Comparison of ENCODE assay signal across 9 cellular contexts in genomic region chr6:163354779-163355431, GRCh38. TPM values are rescaled to one million over a fixed set of nuclear protein-coding genes. Genes with fewer than 3 reads are reported as not detected.
DNase-seq lines count a peak whose midpoint lies in the region; ATAC-seq, FAIRE-seq and TF ChIP-seq lines count a peak whose summit lies in the region.
"Had no signal": no experiment of that assay in that cellular context is flagged by ENCODE, and none has a peak within 500 bp of the region (broad histone marks: within the 10 kb centered on the region; RNA-seq: fewer than 3 reads in every experiment).

No MANE protein-coding gene starts in this region.

- H3K27me3 ChIP-seq in GM12878 (replicated peaks in 1 of 2; ENCODE audit: control insufficient read depth in 2 of 2, insufficient read depth in 2 of 2, low read length in 1 of 2) (no peaks in the 10 kb centered on the region), muscle layer of duodenum (ENCODE audit: low read depth, low read length) (no peaks in the 10 kb centered on the region)

- H3K4me3 ChIP-seq in GM12878 (no peak overlapping the region), muscle layer of duodenum (ENCODE audit: low read depth in 1 of 2, low read length in 2 of 2) (peak overlapping the region in 1 of 2 donors; percentile 19)

- no peak for TF ChIP-seq POLR2A in GM12878 (IDR thresholded peaks at IDR 0.05; ENCODE audit: low read depth, low read length)

- WGBS in GM12878 (ENCODE audit: insufficient coverage, insufficient replicate concordance, low lambda C conversion rate, missing lambda C conversion rate) = 1% methylated on average over 11 of the region's 11 CpGs

- H3K4me1 ChIP-seq in GM12878 (ENCODE audit: control insufficient read depth, insufficient read depth, low read length) (peaks cover 11% of the 10 kb centered on the region), muscle layer of duodenum (ENCODE audit: control insufficient read depth in 1 of 2, insufficient read depth in 2 of 2, low read length in 2 of 2) (peaks cover 0 to 24% of the 10 kb centered on the region in 2 donors)

- RAD21 ChIA-PET in GM12878 (lab: Charles Lee; ENCODE audit: unreplicated experiment) = no interaction called here

- no peak for TF ChIP-seq RAD21 in GM12878 (IDR thresholded peaks at IDR 0.05; ENCODE audit: insufficient read depth, low read depth, low read length)

- ATAC-seq in GM18861 (IDR thresholded peaks at IDR 0.05; ENCODE audit: unreplicated experiment) = peak; percentile 68
- ATAC-seq in HG03342 (IDR thresholded peaks at IDR 0.05; ENCODE audit: unreplicated experiment) = peak; percentile 62
- peak; percentile 70 for ATAC-seq in GM12878

- H3K36me3 ChIP-seq in GM12878 (ENCODE audit: control insufficient read depth in 2 of 2, insufficient read depth in 2 of 2, low read length in 1 of 2) (no peaks in the 10 kb centered on the region), muscle layer of duodenum (ENCODE audit: control insufficient read depth in 1 of 2, insufficient read depth in 2 of 2, low read length in 2 of 2) (no peaks in the 10 kb centered on the region)

- peak overlapping the region; percentile 69 for H3K4me2 ChIP-seq in GM12878 (ENCODE audit: control insufficient read depth, insufficient read depth)

- H2AFZ ChIP-seq in GM12878 (ENCODE audit: control insufficient read depth, low read depth, low read length) = no peak overlapping the region

- BruUV-seq in GM12878 (replicated peaks; lab: Mats Ljungman, UMichigan) = no TSS peak

- SMC1A ChIA-PET in GM12878 (lab: Charles Lee; ENCODE audit: uncharacterized antibody, unreplicated experiment) = no interaction called here

- H3K9me3 ChIP-seq in GM12878 (replicated peaks; ENCODE audit: control insufficient read depth, insufficient read depth, low read length) (no peaks in the 10 kb centered on the region), muscle layer of duodenum (ENCODE audit: control insufficient read depth in 1 of 2, low read length in 2 of 2) (no peaks in the 10 kb centered on the region)

- CTCF ChIA-PET in GM12878 (lab: Yijun Ruan, JAX) = no interaction called here

- no peaks in the 10 kb centered on the region; the same call in 1 of the 2 replicates for H4K20me1 ChIP-seq in GM12878 (ENCODE audit: control insufficient read depth, insufficient read depth)

- no peak for TF ChIP-seq CTCF in GM12878 (IDR thresholded peaks at IDR 0.05 in 2 of 3, conservative IDR thresholded peaks at IDR 0.05 in 1 of 3; ENCODE audit: control insufficient read depth in 2 of 3, extremely low read depth in 1 of 3, insufficient read depth in 1 of 3, low read depth in 3 of 3, low read length in 3 of 3)

- H3K79me2 ChIP-seq in GM12878 (ENCODE audit: control insufficient read depth, insufficient read depth, low read length) = no peaks in the 10 kb centered on the region

- no peak overlapping the region for H3K27ac ChIP-seq in GM12878 (ENCODE audit: control insufficient read depth, insufficient read depth)
- H3K27ac ChIP-seq in muscle layer of duodenum (ENCODE audit: low read length) = peak overlapping the region; percentile 61

- H3K9ac ChIP-seq in GM12878 (ENCODE audit: control insufficient read depth, insufficient read depth, low read length) = no peak overlapping the region

- in situ Hi-C loops in GM12878 (cut with MboI) = no loop called here

- peak; percentile 9 for DNase-seq in GM12878 (ENCODE audit: low read depth, low spot score)
- no peak for DNase-seq in foreskin melanocyte
- DNase-seq in DMS 273 (lab: John Stamatoyannopoulos, UW; ENCODE audit: unreplicated experiment) = no peak
- DNase-seq in ecto neural progenitor cell (ENCODE audit: low spot score) = no peak
- DNase-seq in stimulated activated CD4-positive, alpha-beta T cell treated with anti-CD3 and anti-CD28 coated beads, Interleukin-4, amount 100 ng/mL, for 1 hour = no peak
- DNase-seq: activated naive CD8-positive, alpha-beta T cell treated with anti-CD3 and anti-CD28 coated beads, Interleukin-2, amount 10 ng/mL, durations not matched to agents 7 days and 5 days had no signal

- POLR2A ChIA-PET in GM12878 (lab: Charles Lee) = interaction anchor here (0.6 kb wide), 1 partner anchor 167 kb away, joined by 5 read pairs; no protein-coding TSS in a partner anchor

- no peak for TF ChIP-seq EP300 in GM12878 (IDR thresholded peaks at IDR 0.05; ENCODE audit: borderline replicate concordance in 1 of 2, control insufficient read depth in 1 of 2, low read depth in 2 of 2, low read length in 2 of 2)

- intact Hi-C loops in GM12878 (cut with micrococcal nuclease; ENCODE audit: unreplicated experiment) = no loop called here

- no peak for FAIRE-seq in GM12878 (lab: Jason Lieb, UNC)

TF ChIP-seq in GM12878, 131 proteins besides CTCF, POLR2A, EP300 and RAD21 (continues in another document):
- no peak for TF ChIP-seq RAD51 (IDR thresholded peaks at IDR 0.05)
- TF ChIP-seq ZBTB40 (IDR thresholded peaks at IDR 0.05; ENCODE audit: borderline replicate concordance) = no peak
- TF ChIP-seq BHLHE40 (IDR thresholded peaks at IDR 0.05; ENCODE audit: borderline replicate concordance in 1 of 2, low read depth in 2 of 2, low read length in 1 of 2) = no peak
- TF ChIP-seq IRF4 (IDR thresholded peaks at IDR 0.05; ENCODE audit: low read depth, low read length) = no peak
- TF ChIP-seq CHD1 (IDR thresholded peaks at IDR 0.05; ENCODE audit: low read depth, low read length) = no peak
- TF ChIP-seq DPF2 (IDR thresholded peaks at IDR 0.05) = no peak
- no peak for TF ChIP-seq SMARCA5 (IDR thresholded peaks at IDR 0.05)
- no peak for TF ChIP-seq PKNOX1 (IDR thresholded peaks at IDR 0.05)

RNA-seq across cellular contexts. Expression of gene QKI, which starts 59.6 kb away (rescaled TPM):
- 93.7 and 101 TPM in 2 replicates for total RNA-seq in GM12878 (2013; cell fraction: nucleolus; rRNA removed)
- total RNA-seq in GM12878 (2014; rRNA removed) = 43.7 and 46.4 TPM in 2 replicates
- 47.8 and 52.5 TPM in 2 replicates for total RNA-seq in GM12878 (2014; rRNA removed; fragmentation: Illumina TruSeq; extraction: Trizol)
- 50.7 and 54.5 TPM in 2 replicates for total RNA-seq in GM12878 (2021)
- 28.6 TPM for polyA plus RNA-seq in GM12878 (2011; ENCODE audit: low read depth)
- 62.3 and 68.4 TPM in 2 replicates for polyA plus RNA-seq in GM12878 (2011; rRNA removed)
- polyA plus RNA-seq in GM12878 (2011; cell fraction: cytosol; rRNA removed) = 73.9 and 89.7 TPM in 2 replicates
- 42.5 and 60.8 TPM in 2 replicates for polyA plus RNA-seq in GM12878 (2011; cell fraction: nucleus; rRNA removed)
- polyA plus RNA-seq in GM12878 (2012) = 15.4 and 24.9 TPM in 2 replicates
- 54.6 and 72.5 TPM in 2 replicates for polyA plus RNA-seq in GM12878 (2014; fragmentation: Illumina TruSeq; extraction: Trizol)
- polyA plus RNA-seq in GM12878 (2014; fragmentation: Nextera tagmentation; extraction: Ambion mirVana) = 10 to 100 TPM; 10.7 to 27.1 TPM
- 31.4 and 35.0 TPM in 2 replicates for polyA plus RNA-seq in GM12878 (2014; rRNA removed)
- polyA plus RNA-seq in GM12878 (2016; fragmentation: Nextera tagmentation; extraction: Ambion mirVana) = 1 to 10 TPM; 4.7 to 4.8 TPM
- polyA minus RNA-seq in GM12878 (2011; rRNA and poly(A)+ RNA removed) = 203 and 222 TPM in 2 replicates
- polyA minus RNA-seq in GM12878 (2011; cell fraction: cytosol; rRNA and poly(A)+ RNA removed) = 55.9 and 69.2 TPM in 2 replicates
- 55.2 and 80.6 TPM in 2 replicates for polyA minus RNA-seq in GM12878 (2011; cell fraction: nucleus; rRNA and poly(A)+ RNA removed)
